8 cellular contexts compared by ENCODE assay signal in genomic region chr16:70370145-70370544, GRCh38. TPM values are rescaled to one million over a fixed set of nuclear protein-coding genes. Genes with fewer than 3 reads are reported as not detected.
DNase-seq lines count a peak whose midpoint lies in the region; ATAC-seq and TF ChIP-seq lines count a peak whose summit lies in the region.
"Not testable (repeated sequence)": the region's sequence is repeated elsewhere in the genome, so short reads cannot be mapped to it uniquely, and the experiment has no call there.

No MANE protein-coding gene starts in this region.

- H3K4me3 ChIP-seq in H7 (ENCODE audit: insufficient read depth, low read depth, low read length); Panc1 (ENCODE audit: low read depth in 2 of 2, low read length in 2 of 2); gastroesophageal sphincter: not testable (repeated sequence)

- not testable (repeated sequence) for H3K9me3 ChIP-seq in Panc1 (ENCODE audit: control insufficient read depth, insufficient read depth, low read depth, low read length); gastroesophageal sphincter

- 0 out of 2 replicates have a peak, but pooled peaks have one; percentile 46 for ATAC-seq in Panc1
- ATAC-seq in activated CD8-positive, alpha-beta memory T cell treated with anti-CD3 and anti-CD28 coated beads, Interleukin-2, amount 10 ng/mL, durations not matched to agents 7 days and 5 days, result peak; percentile 77
- ATAC-seq in gastroesophageal sphincter, result peak; percentile 43
- ATAC-seq in stimulated activated effector memory CD8-positive, alpha-beta T cell treated with anti-CD3 and anti-CD28 coated beads, Interleukin-12 subunit alpha, Interleukin-12 subunit beta, amount 100 ng/mL, for 72 hours, result peak; percentile 74

- TF ChIP-seq CTCF in C4-2B (conservative IDR thresholded peaks at IDR 0.05) (peak; percentile 75), Panc1 (IDR thresholded peaks at IDR 0.05) (peak; percentile 79), MCF 10A (IDR thresholded peaks at IDR 0.05; ENCODE audit: unreplicated experiment) (peak; percentile 51), gastroesophageal sphincter (IDR thresholded peaks at IDR 0.05) (peak in 3 of 4 experiments; percentile 62 to 68 (median 62))

- BruUV-seq in Panc1 (replicated peaks; lab: Mats Ljungman, UMichigan); MCF 10A (replicated peaks; lab: Mats Ljungman, UMichigan): not testable (repeated sequence)

- peak overlapping the region; percentile 47 for H3K27ac Mint-ChIP-seq in activated CD8-positive, alpha-beta memory T cell treated with anti-CD3 and anti-CD28 coated beads, Interleukin-2, amount 10 ng/mL, durations not matched to agents 7 days and 5 days
- H3K27ac Mint-ChIP-seq in MCF 10A (ENCODE audit: low read depth, unreplicated experiment); stimulated activated effector memory CD8-positive, alpha-beta T cell treated with anti-CD3 and anti-CD28 coated beads, Interleukin-12 subunit alpha, Interleukin-12 subunit beta, amount 100 ng/mL, for 72 hours: not testable (repeated sequence)

- not testable (repeated sequence) for H3K27me3 ChIP-seq in H7 (ENCODE audit: control insufficient read depth, insufficient read depth, low read length); Panc1 (ENCODE audit: control insufficient read depth, insufficient read depth, low read length); gastroesophageal sphincter

- not testable (repeated sequence) for H3K27me3 Mint-ChIP-seq in activated CD8-positive, alpha-beta memory T cell treated with anti-CD3 and anti-CD28 coated beads, Interleukin-2, amount 10 ng/mL, durations not matched to agents 7 days and 5 days; MCF 10A (ENCODE audit: insufficient read depth, unreplicated experiment)

- TF ChIP-seq EP300 in gastroesophageal sphincter (IDR thresholded peaks at IDR 0.05), result not testable (repeated sequence)

- H3K4me1 ChIP-seq in Panc1 (ENCODE audit: control insufficient read depth, insufficient read depth, low read length); gastroesophageal sphincter: not testable (repeated sequence)

- intact Hi-C loops in Panc1 (cut with micrococcal nuclease; ENCODE audit: unreplicated experiment); MCF 10A (cut with micrococcal nuclease): not testable (repeated sequence)

- H3K27ac ChIP-seq in C4-2B; Panc1 (ENCODE audit: low read length); gastroesophageal sphincter: not testable (repeated sequence)

- peaks cover 26% of the 10 kb centered on the region for H3K36me3 ChIP-seq in H7 (replicated peaks; ENCODE audit: control insufficient read depth, insufficient read depth, low read length)
- not testable (repeated sequence) for H3K36me3 ChIP-seq in Panc1 (ENCODE audit: control insufficient read depth, insufficient read depth, low read length)
- H3K36me3 ChIP-seq in gastroesophageal sphincter, result peaks cover 0 to 96% of the 10 kb centered on the region in 2 donors

- H3K4me3 Mint-ChIP-seq in activated CD8-positive, alpha-beta memory T cell treated with anti-CD3 and anti-CD28 coated beads, Interleukin-2, amount 10 ng/mL, durations not matched to agents 7 days and 5 days; MCF 10A (ENCODE audit: unreplicated experiment); stimulated activated effector memory CD8-positive, alpha-beta T cell treated with anti-CD3 and anti-CD28 coated beads, Interleukin-12 subunit alpha, Interleukin-12 subunit beta, amount 100 ng/mL, for 72 hours: not testable (repeated sequence)

- not testable (repeated sequence) for H3K9me3 Mint-ChIP-seq in activated CD8-positive, alpha-beta memory T cell treated with anti-CD3 and anti-CD28 coated beads, Interleukin-2, amount 10 ng/mL, durations not matched to agents 7 days and 5 days (ENCODE audit: low read depth); MCF 10A (ENCODE audit: unreplicated experiment); stimulated activated effector memory CD8-positive, alpha-beta T cell treated with anti-CD3 and anti-CD28 coated beads, Interleukin-12 subunit alpha, Interleukin-12 subunit beta, amount 100 ng/mL, for 72 hours

- DNase-seq in H7, result peak; percentile 61
- not testable (repeated sequence) for DNase-seq in Panc1 (ENCODE audit: low read depth, low spot score); MCF 10A (ENCODE audit: unreplicated experiment)
- peak; percentile 66 for DNase-seq in activated CD8-positive, alpha-beta memory T cell treated with anti-CD3 and anti-CD28 coated beads, Interleukin-2, amount 10 ng/mL, durations not matched to agents 7 days and 5 days
- peak; percentile 16 for DNase-seq in mucosa of gallbladder (ENCODE audit: low spot score)
- DNase-seq in stimulated activated effector memory CD8-positive, alpha-beta T cell treated with anti-CD3 and anti-CD28 coated beads, Interleukin-12 subunit alpha, Interleukin-12 subunit beta, amount 100 ng/mL, for 72 hours (ENCODE audit: low spot score in 2 of 2), result peak in 1 of 2 donors; percentile 62

- POLR2A ChIA-PET in Panc1 (lab: Charles Lee), result not testable (repeated sequence)
- POLR2A ChIA-PET in MCF 10A (lab: Yijun Ruan, JAX), result interaction anchor here (0.6 to 1.5 kb wide), 5 partner anchors 11 to 284 kb away, joined by 3 to 11 read pairs (median 3); partner anchors contain the start of genes DDX19A and ST3GAL2

- TF ChIP-seq POLR2A in gastroesophageal sphincter (IDR thresholded peaks at IDR 0.05), result not testable (repeated sequence)

- peaks cover 38% of the 10 kb centered on the region for H3K36me3 Mint-ChIP-seq in activated CD8-positive, alpha-beta memory T cell treated with anti-CD3 and anti-CD28 coated beads, Interleukin-2, amount 10 ng/mL, durations not matched to agents 7 days and 5 days
- H3K36me3 Mint-ChIP-seq in MCF 10A (ENCODE audit: insufficient read depth, unreplicated experiment), result peaks cover 94% of the 10 kb centered on the region
- H3K36me3 Mint-ChIP-seq in stimulated activated effector memory CD8-positive, alpha-beta T cell treated with anti-CD3 and anti-CD28 coated beads, Interleukin-12 subunit alpha, Interleukin-12 subunit beta, amount 100 ng/mL, for 72 hours, result peaks cover 100% of the 10 kb centered on the region

- 23 to 33% methylated on average over 3 to 6 of the region's 10 CpGs for WGBS in gastroesophageal sphincter (ENCODE audit: low coverage in 1 of 2), 2 donors

- CTCF ChIA-PET in Panc1 (lab: Charles Lee), result interaction anchor here (0.7 kb wide), 1 partner anchor 101 kb away, joined by 3 read pairs; no protein-coding TSS in a partner anchor
- CTCF ChIA-PET in activated CD8-positive, alpha-beta memory T cell treated with anti-CD3 and anti-CD28 coated beads, Interleukin-2, amount 10 ng/mL, durations not matched to agents 7 days and 5 days (lab: Charles Lee), result interaction anchor here (0.9 to 2.0 kb wide), 9 partner anchors 10 to 283 kb away, joined by 3 to 14 read pairs (median 5); partner anchors contain the start of genes DDX19A and FCSK
- CTCF ChIA-PET in MCF 10A (lab: Yijun Ruan, JAX), result interaction anchor here (0.6 to 2.8 kb wide), 15 partner anchors 9 to 764 kb away, joined by 3 to 17 read pairs (median 4); partner anchors contain the start of gene DDX19B

- in situ Hi-C loops in Panc1 (cut with HindIII; ENCODE audit: low pct_unique_long_range_greater_than_20kb, low sequenced_read_pairs), result not testable (repeated sequence)

- H3K4me1 Mint-ChIP-seq in activated CD8-positive, alpha-beta memory T cell treated with anti-CD3 and anti-CD28 coated beads, Interleukin-2, amount 10 ng/mL, durations not matched to agents 7 days and 5 days; MCF 10A (ENCODE audit: insufficient read depth, unreplicated experiment); stimulated activated effector memory CD8-positive, alpha-beta T cell treated with anti-CD3 and anti-CD28 coated beads, Interleukin-12 subunit alpha, Interleukin-12 subunit beta, amount 100 ng/mL, for 72 hours: not testable (repeated sequence)

RNA-seq across cellular contexts. Expression of gene DDX19A, which starts 23.4 kb away (rescaled TPM):
- 55.3 and 56.2 TPM in 2 replicates for total RNA-seq in H7 (2014; rRNA removed; shearing (Covaris generic))
- 22.9 TPM for total RNA-seq in Panc1 (2021; ENCODE audit: unreplicated experiment)
- polyA plus RNA-seq in Panc1 (2012; ENCODE audit: insufficient read length), result 15.8 TPM
- 10 to 100 TPM; 33.9 to 46.0 TPM for total RNA-seq in activated CD8-positive, alpha-beta memory T cell treated with anti-CD3 and anti-CD28 coated beads, Interleukin-2, amount 10 ng/mL, durations not matched to agents 7 days and 5 days
- 34.7 and 36.5 TPM in 2 replicates for total RNA-seq in MCF 10A (2022)
- 10 to 100 TPM; 44.4 to 63.3 (median 50.7) TPM for total RNA-seq in gastroesophageal sphincter
- total RNA-seq in mucosa of gallbladder, result 29.4 TPM
